Comparison of ENCODE assay signal across 12 cellular contexts in genomic region chr7:101936612-101937231, GRCh38.
DNase-seq lines count a peak whose midpoint lies in the region; TF ChIP-seq lines count a peak whose summit lies in the region.
"Had no signal": no experiment of that assay in that cellular context is flagged by ENCODE, and none has a peak within 500 bp of the region (broad histone marks: within the 10 kb centered on the region; RNA-seq: fewer than 3 reads in every experiment).

No MANE protein-coding gene starts in this region.

- H3K4me1 ChIP-seq in cardiac muscle cell (ENCODE audit: low read depth) (peaks cover 63% of the 10 kb centered on the region), osteoblast (ENCODE audit: insufficient read depth, low read length) (peaks cover 28% of the 10 kb centered on the region)

- H3K36me3 ChIP-seq in SU-DHL-6 (ENCODE audit: low read length) (peaks cover 15% of the 10 kb centered on the region), cardiac muscle cell (no peaks in the 10 kb centered on the region), osteoblast (ENCODE audit: insufficient read depth, low read length) (no peaks in the 10 kb centered on the region)

- H3K9me3 ChIP-seq in SU-DHL-6 (ENCODE audit: insufficient read depth, low read length) (no peaks in the 10 kb centered on the region), cardiac muscle cell (ENCODE audit: low read depth) (no peaks in the 10 kb centered on the region), osteoblast (ENCODE audit: low read depth, low read length) (no peaks in the 10 kb centered on the region)

- H4K20me1 ChIP-seq in SU-DHL-6 (ENCODE audit: low read depth, low read length) = peaks cover 24% of the 10 kb centered on the region
- H4K20me1 ChIP-seq in osteoblast (ENCODE audit: insufficient read depth, low read length) = peaks cover 19% of the 10 kb centered on the region

- H3K9me2 ChIP-seq in SU-DHL-6 (replicated peaks; ENCODE audit: insufficient read depth, low read length) = no peaks in the 10 kb centered on the region

- H3K27ac ChIP-seq in SU-DHL-6 (ENCODE audit: low read depth, low read length) (peak overlapping the region; percentile 59), cardiac muscle cell (peak overlapping the region; percentile 66), osteoblast (ENCODE audit: low read depth, low read length) (peak overlapping the region; percentile 74)
- H3K27ac ChIP-seq: C4-2B, parathyroid adenoma had no signal

- peaks cover 47% of the 10 kb centered on the region for H3F3A ChIP-seq in SU-DHL-6 (ENCODE audit: insufficient read depth)

- H3K27me3 ChIP-seq in SU-DHL-6 (ENCODE audit: low read length) = no peaks in the 10 kb centered on the region
- no peaks in the 10 kb centered on the region for H3K27me3 ChIP-seq in cardiac muscle cell
- H3K27me3 ChIP-seq in osteoblast (ENCODE audit: insufficient read depth, low read length) = no peaks in the 10 kb centered on the region

- no peak for TF ChIP-seq CTCF in AG09309 (IDR thresholded peaks at IDR 0.05; ENCODE audit: control insufficient read depth, insufficient read depth, low read depth, low read length, missing control alignments)
- no peak for TF ChIP-seq CTCF in SU-DHL-6 (IDR thresholded peaks at IDR 0.05; ENCODE audit: insufficient read depth, low read length, poor library complexity, severe bottlenecking)
- TF ChIP-seq CTCF in cardiac muscle cell (IDR thresholded peaks at IDR 0.05; ENCODE audit: low read depth, low read length) = no peak
- no peak for TF ChIP-seq CTCF in osteoblast (IDR thresholded peaks at IDR 0.05; ENCODE audit: extremely low read depth, low read depth, low read length)

- peaks cover 96% of the 10 kb centered on the region for H3K79me2 ChIP-seq in SU-DHL-6 (ENCODE audit: insufficient read depth, low read length)
- H3K79me2 ChIP-seq in osteoblast (ENCODE audit: insufficient read depth, low read length) = peaks cover 27% of the 10 kb centered on the region

- H2AFZ ChIP-seq in SU-DHL-6 (ENCODE audit: low read depth, low read length, severe bottlenecking) = no peak overlapping the region
- peak overlapping the region; percentile 79 for H2AFZ ChIP-seq in osteoblast (ENCODE audit: low read length)
- H2AFZ ChIP-seq: parathyroid adenoma had no signal

- DNase-seq in AG09309 (ENCODE audit: low read depth) (no peak), cardiac muscle cell (ENCODE audit: low read depth in 1 of 2, low spot score in 1 of 2) (peak in 1 of 2 donors; percentile 71), osteoblast (ENCODE audit: insufficient read length, low spot score, missing footprints) (peak; percentile 71), CD1c-positive myeloid dendritic cell (ENCODE audit: extremely low spot score) (no peak), DMS79 treated with DMSO at 0.1 percent for 48 hours (lab: John Stamatoyannopoulos, UW) (no peak), NCI-H82 (lab: John Stamatoyannopoulos, UW) (no peak), activated T-cell treated with anti-CD3 and anti-CD28 coated beads for 4 hours (no peak)
- DNase-seq: activated B cell treated with CpG ODN at 0.5 μM for 24 hours, NCI-H2171 had no signal

- no peak overlapping the region for H3K9ac ChIP-seq in SU-DHL-6 (ENCODE audit: low read length)
- H3K9ac ChIP-seq: parathyroid adenoma had no signal

- peak overlapping the region; percentile 20 for H3K4me3 ChIP-seq in AG09309 (ENCODE audit: control insufficient read depth, low read depth, low read length)
- no peak overlapping the region for H3K4me3 ChIP-seq in SU-DHL-6 (ENCODE audit: insufficient read depth, low read length, poor library complexity, severe bottlenecking)
- H3K4me3 ChIP-seq in cardiac muscle cell = peak overlapping the region; percentile 3
- peak overlapping the region; percentile 67 for H3K4me3 ChIP-seq in osteoblast (ENCODE audit: insufficient read depth, low read length)

- H3K4me2 ChIP-seq in SU-DHL-6 (ENCODE audit: low read depth, low read length, poor library complexity, severe bottlenecking) (no peak overlapping the region), osteoblast (ENCODE audit: insufficient read depth, low read length) (peak overlapping the region; percentile 83)
